Comparison of ENCODE assay signal across 8 cellular contexts in the genomic region with DNA sequence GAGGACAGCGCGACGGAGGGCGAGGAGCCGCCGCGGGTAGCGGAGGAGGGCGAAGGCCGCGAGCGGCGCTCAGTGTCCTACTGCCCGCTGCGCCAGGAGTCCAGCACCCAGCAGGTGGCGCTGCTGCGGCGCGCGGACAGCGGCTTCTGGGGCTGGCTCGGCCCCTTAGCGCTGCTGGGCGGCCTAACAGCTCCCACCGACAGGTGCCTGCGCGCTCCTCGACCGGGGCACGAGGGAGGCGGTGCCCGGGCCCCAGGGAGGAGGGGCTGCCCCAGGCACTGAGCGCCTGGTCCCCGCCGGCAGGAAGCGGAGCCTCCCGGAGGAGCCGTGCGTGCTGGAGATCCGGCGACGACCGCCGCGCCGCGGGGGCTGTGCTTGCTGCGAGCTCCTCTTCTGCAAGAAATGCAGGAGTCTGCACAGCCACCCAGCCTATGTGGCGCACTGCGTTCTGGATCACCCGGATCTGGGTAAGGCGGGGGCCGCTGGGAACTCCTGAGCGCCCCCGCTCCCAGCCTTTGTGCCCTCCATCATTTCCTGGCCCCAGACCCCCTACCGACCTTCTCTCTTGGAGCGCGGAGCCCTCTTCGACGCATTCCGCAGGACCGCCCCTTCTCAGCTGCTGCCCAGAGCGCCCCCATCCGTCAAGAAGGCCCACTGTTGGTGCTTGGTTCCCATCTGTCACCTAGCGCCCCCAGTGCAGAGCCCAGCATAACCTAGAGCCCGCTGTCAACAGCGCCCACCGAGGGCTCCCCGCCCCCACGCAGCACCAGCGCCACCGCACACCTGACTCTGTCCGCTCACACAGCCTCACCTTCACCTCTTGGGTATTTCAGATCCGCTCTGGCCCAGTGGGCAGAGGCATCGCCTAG. TPM values are rescaled to one million over a fixed set of nuclear protein-coding genes. Genes with fewer than 3 reads are reported as not detected.
A peak's percentile ranks its signal among the peaks of the same experiment; 100 is the strongest.
DNase-seq lines count a peak whose midpoint lies in the region; ATAC-seq and TF ChIP-seq lines count a peak whose summit lies in the region.

No MANE protein-coding gene starts in this region.

- H3K79me2 ChIP-seq in OCI-LY7 (ENCODE audit: insufficient read depth, low read depth, low read length), result no peaks in the 10 kb centered on the region

- H3K27ac Mint-ChIP-seq in Calu3 (ENCODE audit: unreplicated experiment) (no peak overlapping the region), IgD-negative memory B cell (peak overlapping the region in 2 of 3 donors; percentile 51 to 95)

- H3K9me3 ChIP-seq in OCI-LY7 (ENCODE audit: low read length) (no peaks in the 10 kb centered on the region), mucosa of stomach (ENCODE audit: control insufficient read depth, low read length) (no peaks in the 10 kb centered on the region)

- H4K20me1 ChIP-seq in OCI-LY7 (ENCODE audit: insufficient read depth, low read length), result no peaks in the 10 kb centered on the region

- peak overlapping the region; percentile 69 for H3K4me2 ChIP-seq in OCI-LY7 (ENCODE audit: low read length)

- CTCF ChIA-PET in Calu3 (lab: Charles Lee), result interaction anchor here (0.5 to 3.0 kb wide), 16 partner anchors 10 to 185 kb away, joined by 3 to 41 read pairs (median 4); a partner anchor contains a TSS
- CTCF ChIA-PET in OCI-LY7 (lab: Charles Lee; ENCODE audit: unreplicated experiment), result interaction anchor here (0.6 to 2.6 kb wide), 8 partner anchors 17 to 1394 kb away, joined by 3 to 21 read pairs (median 4); a partner anchor contains a TSS

- H3K36me3 Mint-ChIP-seq in Calu3 (ENCODE audit: insufficient read depth, unreplicated experiment) (peaks cover 10% of the 10 kb centered on the region), IgD-negative memory B cell (no peaks in the 10 kb centered on the region)

- H3K4me1 ChIP-seq in OCI-LY7 (ENCODE audit: insufficient read depth, low read length, poor library complexity, severe bottlenecking) (peaks cover 9% of the 10 kb centered on the region), mucosa of stomach (ENCODE audit: control insufficient read depth, insufficient read depth, low read length) (peaks cover 19% of the 10 kb centered on the region)

- intact Hi-C loops in Calu3 (cut with micrococcal nuclease; ENCODE audit: unreplicated experiment) (no loop called here), OCI-LY7 (cut with micrococcal nuclease; ENCODE audit: unreplicated experiment) (loop anchor here (1.0 to 5.0 kb wide), 3 partner anchors 40 to 83 kb away; a partner anchor contains a TSS)

- H3K36me3 ChIP-seq in OCI-LY7 (ENCODE audit: insufficient read depth, low read length), result no peaks in the 10 kb centered on the region
- no peaks in the 10 kb centered on the region for H3K36me3 ChIP-seq in mucosa of stomach (ENCODE audit: control insufficient read depth, insufficient read depth, low read length)

- H3K4me3 Mint-ChIP-seq in Calu3 (ENCODE audit: low read depth, unreplicated experiment) (peak overlapping the region; percentile 93), IgD-negative memory B cell (peak overlapping the region; percentile 82 to 99 (median 96))

- peak overlapping the region; percentile 61 for H3K27ac ChIP-seq in OCI-LY7 (ENCODE audit: low read depth, low read length, poor library complexity, severe bottlenecking)

- H3K9me3 Mint-ChIP-seq in Calu3 (ENCODE audit: low read depth, unreplicated experiment), result no peaks in the 10 kb centered on the region
- H3K9me3 Mint-ChIP-seq in IgD-negative memory B cell, result no peaks in the 10 kb centered on the region

- peak overlapping the region; percentile 68 for H3K4me3 ChIP-seq in OCI-LY7 (ENCODE audit: low read depth, low read length, poor library complexity, severe bottlenecking)
- H3K4me3 ChIP-seq in mucosa of stomach (ENCODE audit: low read length), result peak overlapping the region; percentile 50

- ATAC-seq in GM21526 (IDR thresholded peaks at IDR 0.05; ENCODE audit: low FRiP score, unreplicated experiment), result peak; percentile 86

- BruUV-seq in Calu3 (replicated peaks; lab: Mats Ljungman, UMichigan) (no TSS peak), OCI-LY7 (replicated peaks; lab: Mats Ljungman, UMichigan) (no TSS peak)

- TF ChIP-seq CTCF in Calu3 (IDR thresholded peaks at IDR 0.05; ENCODE audit: unreplicated experiment), result peak; percentile 90
- peak; percentile 81 for TF ChIP-seq CTCF in OCI-LY7 (conservative IDR thresholded peaks at IDR 0.05; ENCODE audit: low read length)

- POLR2A ChIA-PET in OCI-LY7 (lab: Charles Lee), result interaction anchor here (1.2 kb wide), 2 partner anchors 44 to 157 kb away, joined by 5 to 8 read pairs; a partner anchor contains a TSS

- DNase-seq in Calu3 (peak; percentile 96), OCI-LY7 (ENCODE audit: low spot score) (peak; percentile 93), activated T-cell treated with anti-CD3 and anti-CD28 coated beads for 48 hours (ENCODE audit: low read depth) (peak; percentile 92), erythroblast (lab: John Stamatoyannopoulos, UW) (peak; percentile 89 to 93)
- DNase-seq in stimulated activated CD8-positive, alpha-beta memory T cell treated with anti-CD3 and anti-CD28 coated beads, Interleukin-4, amount 100 ng/mL, for 4 hours (ENCODE audit: low read depth in 2 of 2, low spot score in 1 of 2), result peak; percentile 58 to 68

- H3K4me1 Mint-ChIP-seq in Calu3 (ENCODE audit: low read depth, unreplicated experiment), result peaks cover 10% of the 10 kb centered on the region
- peaks cover 0 to 6% (median 6%) of the 10 kb centered on the region in 3 donors for H3K4me1 Mint-ChIP-seq in IgD-negative memory B cell

- no peaks in the 10 kb centered on the region for H3K9me2 ChIP-seq in OCI-LY7 (ENCODE audit: insufficient read depth, low read length)

- H3K27me3 Mint-ChIP-seq in Calu3 (ENCODE audit: unreplicated experiment) (peaks cover 42% of the 10 kb centered on the region), IgD-negative memory B cell (peaks cover 1% of the 10 kb centered on the region)

- no peaks in the 10 kb centered on the region for H3K27me3 ChIP-seq in mucosa of stomach (ENCODE audit: control insufficient read depth, insufficient read depth, low read length)

- peak overlapping the region; percentile 74 for H2AFZ ChIP-seq in OCI-LY7 (ENCODE audit: low read length)

- H3K9ac ChIP-seq in mucosa of stomach (ENCODE audit: low read length), result peak overlapping the region; percentile 43

- no peak for TF ChIP-seq POLR2A in erythroblast (IDR thresholded peaks at IDR 0.05; ENCODE audit: low read length)

RNA-seq across cellular contexts. Expression of a gene that starts 3.7 kb away (rescaled TPM):
- not detected in 2 replicates for total RNA-seq in Calu3 (2022)
- not detected for polyA plus RNA-seq in IgD-negative memory B cell
- not detected in 2 replicates for total RNA-seq in OCI-LY7 (2014; rRNA removed; shearing (Covaris generic))
- not detected in 2 replicates for total RNA-seq in OCI-LY7 (2022)

RNA-seq across cellular contexts. Expression of a gene that starts 11.3 kb away (rescaled TPM):
- total RNA-seq in Calu3 (2022) (not detected in 2 replicates), OCI-LY7 (2022) (0.21 TPM in 1 of 2 replicates, not detected in the other)
- not detected for polyA plus RNA-seq in IgD-negative memory B cell
- not detected in 2 replicates for total RNA-seq in OCI-LY7 (2014; rRNA removed; shearing (Covaris generic))

RNA-seq across cellular contexts. Expression of a gene that starts 31.1 kb away (rescaled TPM):
- not detected in 2 replicates for total RNA-seq in Calu3 (2022)
- 0.49 TPM for polyA plus RNA-seq in IgD-negative memory B cell
- not detected in 2 replicates for total RNA-seq in OCI-LY7 (2014; rRNA removed; shearing (Covaris generic))
- total RNA-seq in OCI-LY7 (2022), result not detected in 2 replicates

RNA-seq across cellular contexts. Expression of a gene that starts 32.9 kb away (rescaled TPM):
- total RNA-seq in Calu3 (2022), result 0.95 and 1.4 TPM in 2 replicates
- polyA plus RNA-seq in IgD-negative memory B cell, result not detected
- not detected in 2 replicates for total RNA-seq in OCI-LY7 (2014; rRNA removed; shearing (Covaris generic))
- total RNA-seq in OCI-LY7 (2022), result not detected in 2 replicates

RNA-seq across cellular contexts. Expression of a gene that starts 44.9 kb away (rescaled TPM):
- total RNA-seq in Calu3 (2022) (284 and 286 TPM in 2 replicates), OCI-LY7 (2022) (256 and 279 TPM in 2 replicates)
- polyA plus RNA-seq in IgD-negative memory B cell, result 17.0 TPM
- 61.9 and 65.9 TPM in 2 replicates for total RNA-seq in OCI-LY7 (2014; rRNA removed; shearing (Covaris generic))

Comparison
In these comparisons a context has a peak if more than half of its experiments do, and no peak if none do; other contexts are left out.
1. Peak in every context shown above with its lines: DNase-seq, ATAC-seq, H3K4me3 ChIP-seq and H3K27ac ChIP-seq.